Comparison of ENCODE assay signal across 13 cellular contexts in genomic region chr2:203949228-203949627, GRCh38. TPM values are rescaled to one million over a fixed set of nuclear protein-coding genes. Genes with fewer than 3 reads are reported as not detected.
A peak's percentile ranks its signal among the peaks of the same experiment; 100 is the strongest.
DNase-seq lines count a peak whose midpoint lies in the region; ATAC-seq and TF ChIP-seq lines count a peak whose summit lies in the region.
"Had no signal": no experiment of that assay in that cellular context is flagged by ENCODE, and none has a peak within 500 bp of the region (broad histone marks: within the 10 kb centered on the region; RNA-seq: fewer than 3 reads in every experiment).

No MANE protein-coding gene starts in this region.

- peak overlapping the region; percentile 74 for H3K4me3 Mint-ChIP-seq in activated T-cell treated with anti-CD3 and anti-CD28 coated beads, Interleukin-2, amount 50 U/mL, for 24 hours
- H3K4me3 Mint-ChIP-seq in stimulated activated naive B cell treated with anti-CD40 and anti-IgM and Interleukin-4, amounts not matched to agents 10 μg/mL and 1 μg/mL and 100 μg/mL, for 72 hours: no peak overlapping the region
- H3K4me3 Mint-ChIP-seq: naive B cell had no signal

- peak overlapping the region; percentile 84 for H3K27ac Mint-ChIP-seq in activated T-cell treated with anti-CD3 and anti-CD28 coated beads, Interleukin-2, amount 50 U/mL, for 24 hours
- peak overlapping the region; percentile 0 for H3K27ac Mint-ChIP-seq in stimulated activated naive B cell treated with anti-CD40 and anti-IgM and Interleukin-4, amounts not matched to agents 10 μg/mL and 1 μg/mL and 100 μg/mL, for 72 hours
- H3K27ac Mint-ChIP-seq: naive B cell had no signal

- no peak for TF ChIP-seq POLR2A in lower leg skin (IDR thresholded peaks at IDR 0.05)

- peaks cover 93% of the 10 kb centered on the region for H3K36me3 Mint-ChIP-seq in activated T-cell treated with anti-CD3 and anti-CD28 coated beads, Interleukin-2, amount 50 U/mL, for 24 hours (ENCODE audit: low read depth)
- no peaks in the 10 kb centered on the region for H3K36me3 Mint-ChIP-seq in stimulated activated naive B cell treated with anti-CD40 and anti-IgM and Interleukin-4, amounts not matched to agents 10 μg/mL and 1 μg/mL and 100 μg/mL, for 72 hours
- H3K36me3 Mint-ChIP-seq: naive B cell had no signal

- peaks cover 2% of the 10 kb centered on the region for H3K9me3 Mint-ChIP-seq in activated T-cell treated with anti-CD3 and anti-CD28 coated beads, Interleukin-2, amount 50 U/mL, for 24 hours
- peaks cover 0 to 4% of the 10 kb centered on the region in 2 donors for H3K9me3 Mint-ChIP-seq in stimulated activated naive B cell treated with anti-CD40 and anti-IgM and Interleukin-4, amounts not matched to agents 10 μg/mL and 1 μg/mL and 100 μg/mL, for 72 hours

- peaks cover 89% of the 10 kb centered on the region for H3K4me1 Mint-ChIP-seq in activated T-cell treated with anti-CD3 and anti-CD28 coated beads, Interleukin-2, amount 50 U/mL, for 24 hours (ENCODE audit: low read depth)
- peaks cover 3 to 16% of the 10 kb centered on the region in 2 donors for H3K4me1 Mint-ChIP-seq in stimulated activated naive B cell treated with anti-CD40 and anti-IgM and Interleukin-4, amounts not matched to agents 10 μg/mL and 1 μg/mL and 100 μg/mL, for 72 hours

- intact Hi-C loops in lower leg skin (cut with DNase I; ENCODE audit: low total_unique reads): no loop called here

- H3K4me3 ChIP-seq in lower leg skin (ENCODE audit: low read depth, poor library complexity, severe bottlenecking): no peak overlapping the region
- H3K4me3 ChIP-seq: breast epithelium had no signal

- ATAC-seq in HG03378 (IDR thresholded peaks at IDR 0.05; ENCODE audit: unreplicated experiment): peak; percentile 17
- ATAC-seq in stimulated activated naive B cell treated with anti-CD40 and anti-IgM and Interleukin-4, amounts not matched to agents 10 μg/mL and 1 μg/mL and 100 μg/mL, for 72 hours (replicated peaks): no peak

- H3K27me3 Mint-ChIP-seq in activated T-cell treated with anti-CD3 and anti-CD28 coated beads, Interleukin-2, amount 50 U/mL, for 24 hours: no peaks in the 10 kb centered on the region
- H3K27me3 Mint-ChIP-seq in stimulated activated naive B cell treated with anti-CD40 and anti-IgM and Interleukin-4, amounts not matched to agents 10 μg/mL and 1 μg/mL and 100 μg/mL, for 72 hours: peaks cover 4 to 20% of the 10 kb centered on the region in 2 donors

- no peak for DNase-seq in activated T-cell treated with anti-CD3 and anti-CD28 coated beads, Interleukin-2, amount 50 U/mL, for 24 hours
- DNase-seq in activated T-cell treated with anti-CD3 and anti-CD28 coated beads, Interleukin-2, amount 50 U/mL, for 1 hour: no peak
- DNase-seq in astrocyte of the hippocampus (ENCODE audit: low read depth, low spot score) (peak; percentile 18), H4 (ENCODE audit: low spot score) (no peak), lower leg skin (ENCODE audit: low spot score in 2 of 2) (no peak), NCI-H1092 treated with DMSO at 0.1 percent for 48 hours (lab: John Stamatoyannopoulos, UW) (no peak)
- no peak for DNase-seq in stimulated activated naive B cell treated with anti-CD40 and anti-IgM and Interleukin-4, amounts not matched to agents 10 μg/mL and 1 μg/mL and 100 μg/mL, for 72 hours
- DNase-seq: Kasumi-1; naive B cell; stimulated activated CD4-positive, alpha-beta T cell treated with anti-CD3 and anti-CD28 coated beads, Interleukin-4, amount 100 ng/mL, for 4 hours; WERI-Rb-1 had no signal

- no peak for TF ChIP-seq CTCF in lower leg skin (IDR thresholded peaks at IDR 0.05)

- 88 to 89% methylated on average over 2 of the region's 2 CpGs for WGBS in lower leg skin, 2 donors

RNA-seq across cellular contexts. Expression of gene ICOS, which starts 12.7 kb away (rescaled TPM):
- not detected in 2 replicates for total RNA-seq in H4 (2014; rRNA removed; shearing (Covaris generic))
- under 1 TPM in 1 of 4 donors, not detected in 3; 0.25 TPM for total RNA-seq in lower leg skin
